In the genomic region with DNA sequence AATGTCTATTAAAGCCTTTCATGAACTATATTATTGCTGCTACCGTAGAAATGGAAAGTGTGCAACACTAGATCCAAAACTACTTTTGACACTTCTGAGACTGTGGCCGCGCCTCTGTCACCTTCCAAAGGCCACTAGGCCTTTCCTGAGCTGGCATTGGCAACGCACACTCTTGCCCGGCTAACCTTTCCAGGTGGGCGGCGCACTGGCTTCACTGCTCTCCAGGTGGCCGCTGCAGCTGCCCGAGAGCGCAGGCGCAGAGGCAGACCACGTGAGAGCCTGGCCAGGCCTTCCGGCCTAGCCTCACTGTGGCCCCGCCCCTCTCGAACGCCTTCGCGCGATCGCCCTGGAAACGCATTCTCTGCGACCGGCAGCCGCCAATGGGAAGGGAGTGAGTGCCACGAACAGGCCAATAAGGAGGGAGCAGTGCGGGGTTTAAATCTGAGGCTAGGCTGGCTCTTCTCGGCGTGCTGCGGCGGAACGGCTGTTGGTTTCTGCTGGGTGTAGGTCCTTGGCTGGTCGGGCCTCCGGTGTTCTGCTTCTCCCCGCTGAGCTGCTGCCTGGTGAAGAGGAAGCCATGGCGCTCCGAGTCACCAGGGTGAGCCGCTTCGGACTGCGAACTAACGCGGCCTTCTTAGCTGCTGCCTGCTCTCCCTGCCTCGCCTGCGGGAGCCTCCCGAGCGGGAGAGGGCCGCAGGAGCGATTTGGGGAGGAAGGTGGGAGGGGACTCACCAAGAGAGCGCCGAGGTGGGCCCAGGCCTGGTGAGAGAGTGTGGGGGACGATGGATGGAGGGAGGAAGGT, we compare ENCODE assay signal across 8 cellular contexts. TPM values are rescaled to one million over a fixed set of nuclear protein-coding genes. Genes with fewer than 3 reads are reported as not detected.
A peak's percentile ranks its signal among the peaks of the same experiment; 100 is the strongest.
DNase-seq lines count a peak whose midpoint lies in the region; ATAC-seq, FAIRE-seq and TF ChIP-seq lines count a peak whose summit lies in the region.

A gene (plus strand): TSS at position 465 of the 802 bp plus-strand sequence. CDS start 113 bp downstream, at position 578.

- H3K9me3 ChIP-seq in BE2C, result no peaks in the 10 kb centered on the region

- ATAC-seq in HG03442 (IDR thresholded peaks at IDR 0.05; ENCODE audit: unreplicated experiment), result peak; percentile 99

- no peaks in the 10 kb centered on the region for H3K9me3 Mint-ChIP-seq in chondrocyte (ENCODE audit: low read depth)

- peak within 1 kb of the TSS; percentile 94 for H3K27ac Mint-ChIP-seq in chondrocyte (ENCODE audit: unreplicated experiment)

- H3K4me3 ChIP-seq in BE2C (ENCODE audit: low read depth, low read length) (peak within 1 kb of the TSS; percentile 82), kidney epithelial cell (ENCODE audit: low read depth, low read length) (peak within 1 kb of the TSS; percentile 88)

- peak; percentile 98 for FAIRE-seq in GM19239 (lab: Jason Lieb, UNC)

- H3K27me3 ChIP-seq in BE2C, result no peaks in the 10 kb centered on the region
- H3K27me3 ChIP-seq in kidney epithelial cell (ENCODE audit: control insufficient read depth, insufficient read depth, low read length), result no peaks in the 10 kb centered on the region

- DNase-seq in BE2C (peak; percentile 99), GM19239 (ENCODE audit: insufficient read length, low spot score) (peak; percentile 99), NCI-H510A treated with DMSO at 0.1 percent for 48 hours (lab: John Stamatoyannopoulos, UW) (peak; percentile 92), chondrocyte (ENCODE audit: low spot score) (peak; percentile 99), kidney epithelial cell (ENCODE audit: low read depth) (peak; percentile 93)
- DNase-seq in activated CD4-positive, alpha-beta T cell treated with anti-CD3 and anti-CD28 coated beads for 1 hour, result peak; percentile 94
- DNase-seq in stimulated activated CD4-positive, alpha-beta T cell treated with anti-CD3 and anti-CD28 coated beads, Interleukin-15, amount 100 ng/mL, for 24 hours, result peak; percentile 99

- peak within 1 kb of the TSS; percentile 95 for H3K4me3 Mint-ChIP-seq in chondrocyte (ENCODE audit: unreplicated experiment)

- H3K36me3 ChIP-seq in BE2C (peaks cover 38% of the 10 kb centered on the region), kidney epithelial cell (ENCODE audit: control insufficient read depth, insufficient read depth, low read length) (peaks cover 1% of the 10 kb centered on the region)

- H3K36me3 Mint-ChIP-seq in chondrocyte (ENCODE audit: low read depth), result no peaks in the 10 kb centered on the region

- TF ChIP-seq CTCF in BE2C (IDR thresholded peaks at IDR 0.05; ENCODE audit: low read depth, low read length) (no peak), chondrocyte (IDR thresholded peaks at IDR 0.05) (no peak), kidney epithelial cell (IDR thresholded peaks at IDR 0.05; ENCODE audit: insufficient read depth, low read length, poor library complexity, severe bottlenecking) (no peak)

- peaks cover 6% of the 10 kb centered on the region; the same call in 1 of the 2 replicates for H3K4me1 ChIP-seq in BE2C

- no peaks in the 10 kb centered on the region for H3K27me3 Mint-ChIP-seq in chondrocyte (ENCODE audit: low read depth)

- H3K4me1 Mint-ChIP-seq in chondrocyte (ENCODE audit: low read depth), result peaks cover 31% of the 10 kb centered on the region

RNA-seq across cellular contexts. Expression of the gene that starts here (rescaled TPM):
- 40.2 TPM for polyA plus RNA-seq in BE2C (2012; ENCODE audit: insufficient read depth, insufficient read length, low read depth)
- 18.9 to 34.5 TPM (median 29.5 TPM) in 3 replicates for total RNA-seq in chondrocyte
- total RNA-seq in kidney epithelial cell, result 32.6 and 34.0 TPM in 2 replicates

Comparison
In these comparisons a context has a peak if more than half of its experiments do, and no peak if none do; other contexts are left out.
1. Peak in every context shown above with its lines: DNase-seq, ATAC-seq and H3K4me3 ChIP-seq.